ENCODE assay signal across 1 cellular context in genomic region chr15:84855032-84855645, GRCh38.
TF ChIP-seq lines count a peak whose summit lies in the region.

No MANE protein-coding gene starts in this region.

TF ChIP-seq in WTC11, 78 proteins besides CTCF, POLR2A, EP300 and RAD21 (continued from another document):
- TF ChIP-seq HMGXB4 (CRISPR knock-in tag; IDR thresholded peaks at IDR 0.05) (no peak), ATF1 (CRISPR knock-in tag; IDR thresholded peaks at IDR 0.05) (no peak), CBFB (CRISPR knock-in tag; IDR thresholded peaks at IDR 0.05; ENCODE audit: low read depth) (no peak), ZNF416 (CRISPR knock-in tag; IDR thresholded peaks at IDR 0.05) (no peak), ZNF121 (CRISPR knock-in tag; IDR thresholded peaks at IDR 0.05) (no peak)
TF ChIP-seq in WTC11: peak in this region for 0.
